In genomic region chr17:83127431-83128160, GRCh38 we compare ENCODE assay signal across 1 cellular context.
A peak's percentile ranks its signal among the peaks of the same experiment; 100 is the strongest.
TF ChIP-seq lines count a peak whose summit lies in the region.

No MANE protein-coding gene starts in this region.

TF ChIP-seq in HepG2, 621 proteins besides CTCF, POLR2A, EP300 and RAD21:
- TF ChIP-seq CREM (IDR thresholded peaks at IDR 0.05), result no peak
- TF ChIP-seq CREM (CRISPR knock-in tag; IDR thresholded peaks at IDR 0.05), result no peak
- TF ChIP-seq PCBP1 (IDR thresholded peaks at IDR 0.05; ENCODE audit: borderline replicate concordance, low read depth, low read length), result 0 out of 2 replicates have a peak, but pooled peaks have one; percentile 29
TF ChIP-seq in HepG2: peak in this region for 1.
